22 cellular contexts compared by ENCODE assay signal in the genomic region with DNA sequence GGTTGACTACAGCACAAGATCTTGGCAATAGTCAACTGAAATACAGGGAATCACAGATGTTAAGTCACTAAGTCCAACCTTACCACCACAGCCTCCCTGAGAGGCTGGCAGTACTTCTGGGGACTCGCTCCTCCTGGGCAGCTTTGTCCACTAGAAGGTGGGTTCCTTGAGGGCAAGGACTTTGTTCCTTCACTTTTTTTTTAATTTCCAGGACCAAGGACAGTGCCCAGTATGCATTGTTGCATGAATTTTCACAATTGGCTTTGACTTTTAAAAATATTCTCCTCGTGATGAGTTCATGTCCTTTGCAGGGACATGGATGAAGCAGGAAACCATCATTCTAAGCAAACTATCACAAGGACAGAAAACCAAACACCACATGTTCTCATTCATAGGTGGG.
"Had no signal": no experiment of that assay in that cellular context is flagged by ENCODE, and none has a peak within 500 bp of the region (broad histone marks: within the 10 kb centered on the region; RNA-seq: fewer than 3 reads in every experiment).

No MANE protein-coding gene starts in this region.

- DNase-seq: activated CD4-positive, alpha-beta T cell treated with anti-CD3 and anti-CD28 coated beads for 36 hours; activated CD4-positive, alpha-beta T cell treated with anti-CD3 and anti-CD28 coated beads, Interleukin-2, amount 50 U/mL, for 48 hours; activated gamma-delta T cell; amniotic stem cell; body of pancreas; cortex of kidney; gastrocnemius medialis; head of caudate nucleus; left ventricle myocardium superior; mesenchymal stem cell; naive thymus-derived CD4-positive, alpha-beta T cell; psoas muscle; right cardiac atrium; small intestine; stimulated activated CD4-positive, alpha-beta T cell treated with anti-CD3 and anti-CD28 coated beads, Interleukin-15, amount 100 ng/mL, for 24 hours; stimulated activated CD4-positive, alpha-beta T cell treated with anti-CD3 and anti-CD28 coated beads, Interleukin-2, amount 100 ng/mL, for 48 hours; transverse colon had no signal

- H3K4me1 ChIP-seq: body of pancreas, gastrocnemius medialis, psoas muscle, suprapubic skin, transverse colon, vagina had no signal

- FAIRE-seq: endometrium, small intestine had no signal

- H3K36me3 ChIP-seq: gastrocnemius medialis, suprapubic skin, transverse colon, vagina had no signal

- H3K27ac ChIP-seq: body of pancreas, gastrocnemius medialis, psoas muscle, suprapubic skin, transverse colon, vagina had no signal

- H3K9me3 ChIP-seq: body of pancreas, gastrocnemius medialis, psoas muscle, suprapubic skin, transverse colon, vagina had no signal

- H3K4me3 ChIP-seq: body of pancreas, gastrocnemius medialis, psoas muscle, suprapubic skin, transverse colon, vagina had no signal

- ATAC-seq: activated CD4-positive, alpha-beta T cell treated with anti-CD3 and anti-CD28 coated beads for 36 hours; activated naive CD4-positive, alpha-beta T cell treated with anti-CD3 and anti-CD28 coated beads, Interleukin-2, amount 50 U/mL, for 72 hours; body of pancreas; gastrocnemius medialis; left ventricle myocardium superior; naive thymus-derived CD4-positive, alpha-beta T cell; psoas muscle; right cardiac atrium; WTC11 had no signal

- H3K27me3 ChIP-seq: body of pancreas, vagina had no signal
